In the genomic region with DNA sequence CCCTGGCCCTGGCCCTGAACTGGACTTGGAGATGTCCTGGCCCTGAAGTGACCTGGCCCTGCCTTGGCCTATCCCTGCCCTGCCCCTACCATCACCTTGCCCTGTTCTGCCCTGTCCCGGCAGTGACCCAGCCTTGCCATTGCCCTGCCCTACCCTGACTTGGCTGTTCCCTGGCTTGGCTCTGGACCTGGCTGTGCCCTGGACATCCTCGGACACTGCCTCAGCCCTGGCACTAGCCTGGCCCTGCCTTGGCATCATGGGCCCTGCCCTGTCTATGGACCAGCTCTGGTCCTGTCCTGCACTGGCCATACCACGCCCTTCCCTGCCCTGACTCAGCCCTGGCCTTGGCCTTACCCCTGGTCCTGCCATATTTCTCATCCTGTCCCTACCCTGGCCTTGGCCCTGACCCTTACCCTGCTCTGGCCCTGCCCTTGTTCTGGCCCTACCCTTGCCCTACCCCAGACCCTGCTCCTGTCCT, we compare ENCODE assay signal across 24 cellular contexts. TPM values are rescaled to one million over a fixed set of nuclear protein-coding genes. Genes with fewer than 3 reads are reported as not detected.
"Had no signal": no experiment of that assay in that cellular context is flagged by ENCODE, and none has a peak within 500 bp of the region (broad histone marks: within the 10 kb centered on the region; RNA-seq: fewer than 3 reads in every experiment).

No MANE protein-coding gene starts in this region.

- H3K4me3 ChIP-seq: cardiac muscle cell, esophagus muscularis mucosa, psoas muscle, sigmoid colon, spleen, uterus had no signal

- H3K4me1 Mint-ChIP-seq: activated T-helper 17 cell treated with anti-CD3 and anti-CD28 coated beads, Interleukin-2, amount 50 U/mL, for 72 hours; nephron progenitor cell had no signal

- H3K4me3 Mint-ChIP-seq: activated T-helper 17 cell treated with anti-CD3 and anti-CD28 coated beads, Interleukin-2, amount 50 U/mL, for 72 hours; nephron progenitor cell had no signal

- H3K4me1 ChIP-seq: esophagus muscularis mucosa, sigmoid colon, spleen, uterus had no signal

- DNase-seq: activated CD4-positive, alpha-beta T cell treated with anti-CD3 and anti-CD28 coated beads, Interleukin-2, amount 50 U/mL, for 4 hours; activated naive CD4-positive, alpha-beta T cell treated with Interleukin-2 at 50 U/mL for 16 hours; activated T-cell treated with anti-CD3 and anti-CD28 coated beads for 4 hours; hypothalamus; nephron progenitor cell; sigmoid colon; spleen; stimulated activated CD4-positive, alpha-beta T cell treated with anti-CD3 and anti-CD28 coated beads, Interleukin-1b, Interleukin-23, amount 100 ng/mL, for 48 hours; uterus had no signal

- H3K27ac ChIP-seq: cardiac muscle cell, esophagus muscularis mucosa, psoas muscle, sigmoid colon, spleen, uterus had no signal

- H3K36me3 ChIP-seq: cardiac muscle cell, esophagus muscularis mucosa, sigmoid colon, spleen, uterus had no signal

- H3K9me3 ChIP-seq: esophagus muscularis mucosa, psoas muscle, sigmoid colon, spleen, uterus had no signal

- FAIRE-seq: astrocyte, colon, endometrium had no signal

- H3K27me3 ChIP-seq: sigmoid colon, spleen, uterus had no signal

- H3K27ac Mint-ChIP-seq: activated T-helper 17 cell treated with anti-CD3 and anti-CD28 coated beads, Interleukin-2, amount 50 U/mL, for 72 hours; nephron progenitor cell had no signal

- H3K9me3 Mint-ChIP-seq: activated T-helper 17 cell treated with anti-CD3 and anti-CD28 coated beads, Interleukin-2, amount 50 U/mL, for 72 hours had no signal

RNA-seq across cellular contexts. Expression of a gene that starts 6.1 kb away (rescaled TPM):
- total RNA-seq: activated T-helper 17 cell treated with anti-CD3 and anti-CD28 coated beads, Interleukin-2, amount 50 U/mL, for 72 hours; astrocyte; cardiac muscle cell; fibroblast of villous mesenchyme; glomerular endothelial cell; kidney epithelial cell; mesenteric fat pad; osteocyte; psoas muscle; spleen; T-helper 2 cell treated with Interferon-gamma antibody and Interleukin-4, amounts not matched to agents 100 ng/mL and 5 ng/mL, for 36 hours had no signal
- polyA plus RNA-seq: cardiac muscle cell, liver, psoas muscle, spleen, thymus had no signal
